In the genomic region with DNA sequence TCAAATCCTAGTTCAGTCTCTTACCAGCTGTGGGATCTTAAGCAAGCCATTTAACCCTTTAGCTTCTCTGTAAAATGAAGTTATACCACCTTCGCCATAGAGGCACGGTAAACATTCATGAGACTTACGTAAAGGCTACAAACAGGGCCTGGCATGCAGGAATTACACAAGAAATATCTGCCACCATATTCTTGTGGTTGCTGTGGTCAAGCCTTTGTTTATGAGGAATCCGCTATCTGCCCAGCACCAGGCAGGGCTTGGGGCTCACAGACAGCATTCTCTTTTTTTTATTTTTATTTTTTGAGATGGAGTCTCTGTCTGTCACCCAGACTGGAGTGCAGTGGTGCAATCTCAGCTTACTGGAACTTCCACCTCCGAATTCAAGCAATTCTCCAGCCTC, we compare ENCODE assay signal across 32 cellular contexts. TPM values are rescaled to one million over a fixed set of nuclear protein-coding genes. Genes with fewer than 3 reads are reported as not detected.
DNase-seq lines count a peak whose midpoint lies in the region; ATAC-seq and TF ChIP-seq lines count a peak whose summit lies in the region.
"Had no signal": no experiment of that assay in that cellular context is flagged by ENCODE, and none has a peak within 500 bp of the region (broad histone marks: within the 10 kb centered on the region; RNA-seq: fewer than 3 reads in every experiment).

No MANE protein-coding gene starts in this region.

- TF ChIP-seq CTCF in MCF 10A (IDR thresholded peaks at IDR 0.05; ENCODE audit: unreplicated experiment) (no peak), breast epithelium (IDR thresholded peaks at IDR 0.05) (no peak)

- no peaks in the 10 kb centered on the region for H3K27me3 Mint-ChIP-seq in MCF 10A (ENCODE audit: insufficient read depth, unreplicated experiment)
- H3K27me3 Mint-ChIP-seq: activated naive CD8-positive, alpha-beta T cell treated with anti-CD3 and anti-CD28 coated beads, Interleukin-2, amount 10 ng/mL, durations not matched to agents 7 days and 5 days; B cell; CD8-positive, alpha-beta memory T cell; central memory CD8-positive, alpha-beta T cell; naive B cell; stimulated activated naive CD8-positive, alpha-beta T cell treated with anti-CD3 and anti-CD28 coated beads, Interleukin-15, Interleukin-2, amounts not matched to agents 100 ng/mL and 50 ng/mL, for 24 hours had no signal

- POLR2A ChIA-PET in MCF 10A (lab: Yijun Ruan, JAX): interaction anchor here (0.8 to 1.1 kb wide), 3 partner anchors 9 to 1002 kb away, joined by 3 to 4 read pairs (median 3); no protein-coding TSS in a partner anchor

- no peak for TF ChIP-seq POLR2A in breast epithelium (IDR thresholded peaks at IDR 0.05)

- no peak overlapping the region for H3K4me3 ChIP-seq in breast epithelium
- H3K4me3 ChIP-seq: esophagus muscularis mucosa, left ventricle myocardium inferior, prostate gland, SK-N-MC, vagina had no signal

- CTCF ChIA-PET in MCF 10A (lab: Yijun Ruan, JAX): interaction anchor here (2.6 kb wide), 1 partner anchor 24 kb away, joined by 13 read pairs; the partner anchor contains the start of gene TYSND1

- ATAC-seq in GM18861 (IDR thresholded peaks at IDR 0.05; ENCODE audit: unreplicated experiment): no peak
- no peak for ATAC-seq in GM19397 (IDR thresholded peaks at IDR 0.05; ENCODE audit: unreplicated experiment)

- intact Hi-C loops in MCF 10A (cut with micrococcal nuclease) (no loop called here), breast epithelium (cut with DNase I; ENCODE audit: low total_unique reads) (no loop called here)

- no peak overlapping the region for H3K4me3 Mint-ChIP-seq in MCF 10A (ENCODE audit: unreplicated experiment)
- H3K4me3 Mint-ChIP-seq: activated naive CD8-positive, alpha-beta T cell treated with anti-CD3 and anti-CD28 coated beads, Interleukin-2, amount 10 ng/mL, durations not matched to agents 7 days and 5 days; B cell; CD8-positive, alpha-beta memory T cell; central memory CD8-positive, alpha-beta T cell; naive B cell; stimulated activated naive CD8-positive, alpha-beta T cell treated with anti-CD3 and anti-CD28 coated beads, Interleukin-15, Interleukin-2, amounts not matched to agents 100 ng/mL and 50 ng/mL, for 24 hours; T-helper 1 cell treated with Interleukin-12 subunit alpha and Interleukin-12 subunit beta and Interleukin-4 antibody, amounts not matched to agents 30 μg/mL and 1 μg/mL, for 36 hours had no signal

- H3K9me3 Mint-ChIP-seq in MCF 10A (ENCODE audit: unreplicated experiment): no peaks in the 10 kb centered on the region
- H3K9me3 Mint-ChIP-seq: activated naive CD8-positive, alpha-beta T cell treated with anti-CD3 and anti-CD28 coated beads, Interleukin-2, amount 10 ng/mL, durations not matched to agents 7 days and 5 days; CD8-positive, alpha-beta memory T cell; central memory CD8-positive, alpha-beta T cell; naive B cell; stimulated activated naive CD8-positive, alpha-beta T cell treated with anti-CD3 and anti-CD28 coated beads, Interleukin-15, Interleukin-2, amounts not matched to agents 100 ng/mL and 50 ng/mL, for 24 hours; T-helper 1 cell treated with Interleukin-12 subunit alpha and Interleukin-12 subunit beta and Interleukin-4 antibody, amounts not matched to agents 30 μg/mL and 1 μg/mL, for 36 hours had no signal

- H3K4me1 Mint-ChIP-seq in MCF 10A (ENCODE audit: insufficient read depth, unreplicated experiment): no peaks in the 10 kb centered on the region
- H3K4me1 Mint-ChIP-seq: CD8-positive, alpha-beta memory T cell; central memory CD8-positive, alpha-beta T cell had no signal

- no peak overlapping the region for H3K27ac ChIP-seq in breast epithelium
- H3K27ac ChIP-seq: esophagus muscularis mucosa, left ventricle myocardium inferior, neutrophil, prostate gland, SK-N-MC, vagina, VCaP had no signal

- DNase-seq in MCF 10A (ENCODE audit: unreplicated experiment) (peak; percentile 7), breast epithelium (ENCODE audit: low spot score in 2 of 2) (no peak), OCI-M1 (lab: John Stamatoyannopoulos, UW) (peak; percentile 97), fibroblast of gingiva (ENCODE audit: low read depth) (peak; percentile 45), NCI-H1436 (lab: John Stamatoyannopoulos, UW) (no peak), NCI-H1417 (lab: John Stamatoyannopoulos, UW) (no peak)
- DNase-seq: activated CD4-positive, alpha-beta T cell treated with anti-CD3 and anti-CD28 coated beads for 4 hours; activated effector memory CD4-positive, alpha-beta T cell treated with anti-CD3 and anti-CD28 coated beads, Interleukin-2, amount 50 U/mL, for 16 hours; activated naive CD8-positive, alpha-beta T cell treated with anti-CD3 and anti-CD28 coated beads, Interleukin-2, amount 10 ng/mL, durations not matched to agents 7 days and 5 days; activated T-cell treated with anti-CD3 and anti-CD28 coated beads for 4 hours; dermis blood vessel endothelial cell; HCEC 1CT; Kasumi-1; left ventricle myocardium inferior; naive B cell; NCI-H1105 treated with DMSO at 0.1 percent for 48 hours; NCI-H2029 treated with DMSO at 0.1 percent for 48 hours; NCI-H2227 treated with DMSO at 0.1 percent for 48 hours; NCI-H748 treated with DMSO at 0.1 percent for 48 hours had no signal

- no peaks in the 10 kb centered on the region for H3K27me3 ChIP-seq in breast epithelium
- H3K27me3 ChIP-seq: esophagus muscularis mucosa, neutrophil, vagina had no signal

- no peaks in the 10 kb centered on the region for H3K4me1 ChIP-seq in breast epithelium
- H3K4me1 ChIP-seq: esophagus muscularis mucosa, prostate gland, vagina had no signal

- no peaks in the 10 kb centered on the region for H3K36me3 ChIP-seq in breast epithelium
- H3K36me3 ChIP-seq: neutrophil, prostate gland had no signal

- H3K27ac Mint-ChIP-seq in MCF 10A (ENCODE audit: low read depth, unreplicated experiment): no peak overlapping the region
- H3K27ac Mint-ChIP-seq: activated naive CD8-positive, alpha-beta T cell treated with anti-CD3 and anti-CD28 coated beads, Interleukin-2, amount 10 ng/mL, durations not matched to agents 7 days and 5 days; B cell; CD8-positive, alpha-beta memory T cell; stimulated activated naive CD8-positive, alpha-beta T cell treated with anti-CD3 and anti-CD28 coated beads, Interleukin-15, Interleukin-2, amounts not matched to agents 100 ng/mL and 50 ng/mL, for 24 hours; T-helper 1 cell treated with Interleukin-12 subunit alpha and Interleukin-12 subunit beta and Interleukin-4 antibody, amounts not matched to agents 30 μg/mL and 1 μg/mL, for 36 hours had no signal

- no peaks in the 10 kb centered on the region for H3K9me3 ChIP-seq in breast epithelium
- H3K9me3 ChIP-seq: esophagus muscularis mucosa, left ventricle myocardium inferior, neutrophil, prostate gland, vagina had no signal

- H3K36me3 Mint-ChIP-seq in MCF 10A (ENCODE audit: insufficient read depth, unreplicated experiment): peaks cover 22% of the 10 kb centered on the region
- H3K36me3 Mint-ChIP-seq: naive B cell had no signal

- BruUV-seq in MCF 10A (replicated peaks; lab: Mats Ljungman, UMichigan): no TSS peak

RNA-seq across cellular contexts. Expression of gene AIFM2, which starts 9.9 kb away (rescaled TPM):
- total RNA-seq in MCF 10A (2022) (19.2 and 21.9 TPM in 2 replicates), breast epithelium (10 to 100 TPM; 14.3 to 42.1 (median 33.1) TPM)

RNA-seq across cellular contexts. Expression of gene TYSND1, which starts 23.8 kb away (rescaled TPM):
- 14.6 and 16.5 TPM in 2 replicates for total RNA-seq in MCF 10A (2022)
- 10 to 100 TPM; 12.5 to 19.9 (median 19.7) TPM for total RNA-seq in breast epithelium

RNA-seq across cellular contexts. Expression of gene SAR1A, which starts 47.6 kb away (rescaled TPM):
- 132 and 152 TPM in 2 replicates for total RNA-seq in MCF 10A (2022)
- 10 to 100 TPM; 87.5 to 95.4 (median 95.4) TPM for total RNA-seq in breast epithelium

Comparison
In these comparisons a context has a peak if more than half of its experiments do, and no peak if none do; other contexts are left out.
1. DNase-seq: peak in MCF 10A (single experiment), OCI-M1 (single experiment) and fibroblast of gingiva (single experiment); none in breast epithelium (0 of 2), NCI-H1436 (single experiment) and NCI-H1417 (0 of 3).